ENCODE assay signal across 1 cellular context in genomic region chr17:69050999-69051775, GRCh38.
A peak's percentile ranks its signal among the peaks of the same experiment; 100 is the strongest.
TF ChIP-seq lines count a peak whose summit lies in the region.

No MANE protein-coding gene starts in this region.

TF ChIP-seq in HepG2, 621 proteins besides CTCF, POLR2A, EP300 and RAD21 (continued from another document):
- TF ChIP-seq DMTF1 (CRISPR knock-in tag; IDR thresholded peaks at IDR 0.05), result no peak
- peak; percentile 69; the same call in 1 of the 2 replicates for TF ChIP-seq RXRB (CRISPR knock-in tag; IDR thresholded peaks at IDR 0.05; ENCODE audit: borderline replicate concordance)
- peak; percentile 50; the same call in 1 of the 2 replicates for TF ChIP-seq NCOR1 (IDR thresholded peaks at IDR 0.05; ENCODE audit: borderline replicate concordance, low read length)
- no peak for TF ChIP-seq ADNP (CRISPR knock-in tag; IDR thresholded peaks at IDR 0.05)
- peak; percentile 58; the same call in 1 of the 2 replicates for TF ChIP-seq MAX (IDR thresholded peaks at IDR 0.05)
- TF ChIP-seq DDIT3 (CRISPR knock-in tag; IDR thresholded peaks at IDR 0.05), result no peak
- peak; percentile 85 for TF ChIP-seq TFE3 (CRISPR knock-in tag; IDR thresholded peaks at IDR 0.05)
- no peak for TF ChIP-seq SNAPC5 (CRISPR knock-in tag; IDR thresholded peaks at IDR 0.05; ENCODE audit: borderline replicate concordance)
- TF ChIP-seq TFAP4 (IDR thresholded peaks at IDR 0.05; ENCODE audit: borderline replicate concordance, low read depth), result peak; percentile 98
- TF ChIP-seq ZFP36L1 (CRISPR knock-in tag; IDR thresholded peaks at IDR 0.05), result no peak
- TF ChIP-seq ISL2 (CRISPR knock-in tag; IDR thresholded peaks at IDR 0.05), result peak; percentile 80
- TF ChIP-seq ZBTB21 (CRISPR knock-in tag; IDR thresholded peaks at IDR 0.05), result no peak
- peak; percentile 91 for TF ChIP-seq SOX5 (CRISPR knock-in tag; IDR thresholded peaks at IDR 0.05; ENCODE audit: borderline replicate concordance)
- TF ChIP-seq RELA (CRISPR knock-in tag; IDR thresholded peaks at IDR 0.05), result no peak
- no peak; the same call in 1 of the 2 replicates for TF ChIP-seq SMARCC2 (IDR thresholded peaks at IDR 0.05)
- TF ChIP-seq ZNF788 (CRISPR knock-in tag; IDR thresholded peaks at IDR 0.05; ENCODE audit: borderline replicate concordance), result no peak
- TF ChIP-seq NFIC (IDR thresholded peaks at IDR 0.05; ENCODE audit: low read length), result peak; percentile 82; the same call in 1 of the 2 replicates
- TF ChIP-seq ZNF335 (CRISPR knock-in tag; IDR thresholded peaks at IDR 0.05), result peak; percentile 52; the same call in 1 of the 2 replicates
- peak; percentile 72 for TF ChIP-seq TARDBP (CRISPR knock-in tag; IDR thresholded peaks at IDR 0.05)
- 0 out of 2 replicates have a peak, but pooled peaks have one; percentile 39 for TF ChIP-seq MLX (CRISPR knock-in tag; IDR thresholded peaks at IDR 0.05)
- no peak for TF ChIP-seq NFE2L1 (CRISPR knock-in tag; IDR thresholded peaks at IDR 0.05; ENCODE audit: borderline replicate concordance)
- peak; percentile 25; the same call in 1 of the 2 replicates for TF ChIP-seq MIXL1 (CRISPR knock-in tag; IDR thresholded peaks at IDR 0.05)
- TF ChIP-seq POGZ (CRISPR knock-in tag; IDR thresholded peaks at IDR 0.05), result peak; percentile 88
- peak; percentile 68 for TF ChIP-seq HNF4A (CRISPR knock-in tag; IDR thresholded peaks at IDR 0.05)
- TF ChIP-seq DRAP1 (CRISPR knock-in tag; IDR thresholded peaks at IDR 0.05), result peak; percentile 51; the same call in 1 of the 2 replicates
- no peak for TF ChIP-seq MZF1 (CRISPR knock-in tag; IDR thresholded peaks at IDR 0.05; ENCODE audit: borderline replicate concordance)
- 0 out of 2 replicates have a peak, but pooled peaks have one; percentile 65 for TF ChIP-seq ZNF33A (CRISPR knock-in tag; IDR thresholded peaks at IDR 0.05; ENCODE audit: borderline replicate concordance)
- peak; percentile 14; the same call in 1 of the 2 replicates for TF ChIP-seq SIX4 (CRISPR knock-in tag; IDR thresholded peaks at IDR 0.05)
- TF ChIP-seq MEF2D (CRISPR knock-in tag; IDR thresholded peaks at IDR 0.05), result 0 out of 2 replicates have a peak, but pooled peaks have one; percentile 26
- peak; percentile 75 for TF ChIP-seq KAT8 (CRISPR knock-in tag; IDR thresholded peaks at IDR 0.05)
- peak; percentile 67; the same call in 1 of the 2 replicates for TF ChIP-seq ZNF12 (CRISPR knock-in tag; IDR thresholded peaks at IDR 0.05)
- TF ChIP-seq ELF4 (CRISPR knock-in tag; IDR thresholded peaks at IDR 0.05; ENCODE audit: borderline replicate concordance), result peak; percentile 62; the same call in 1 of the 2 replicates
- no peak for TF ChIP-seq HHEX (CRISPR knock-in tag; IDR thresholded peaks at IDR 0.05)
- no peak for TF ChIP-seq ZNF652 (CRISPR knock-in tag; IDR thresholded peaks at IDR 0.05; ENCODE audit: borderline replicate concordance, low read depth)
- TF ChIP-seq ZNF644 (CRISPR knock-in tag; IDR thresholded peaks at IDR 0.05; ENCODE audit: low read depth), result peak; percentile 73
- TF ChIP-seq RBFOX2 (IDR thresholded peaks at IDR 0.05; ENCODE audit: low read depth, low read length), result no peak
- TF ChIP-seq ATF1 (CRISPR knock-in tag; IDR thresholded peaks at IDR 0.05), result peak; percentile 46; the same call in 1 of the 2 replicates
- no peak for TF ChIP-seq PHF20 (CRISPR knock-in tag; IDR thresholded peaks at IDR 0.05)
- no peak for TF ChIP-seq ZBTB33 (CRISPR knock-in tag; IDR thresholded peaks at IDR 0.05)
- no peak for TF ChIP-seq ZNF530 (CRISPR knock-in tag; IDR thresholded peaks at IDR 0.05; ENCODE audit: low read depth)
- TF ChIP-seq HINFP (CRISPR knock-in tag; IDR thresholded peaks at IDR 0.05; ENCODE audit: low read depth), result no peak
- no peak for TF ChIP-seq PHF8 (CRISPR knock-in tag; IDR thresholded peaks at IDR 0.05)
- TF ChIP-seq POLR2G (IDR thresholded peaks at IDR 0.05; ENCODE audit: low read depth, low read length), result no peak
- TF ChIP-seq ZNF281 (CRISPR knock-in tag; IDR thresholded peaks at IDR 0.05; ENCODE audit: borderline replicate concordance), result peak; percentile 16; the same call in 1 of the 2 replicates
- no peak for TF ChIP-seq E2F2 (CRISPR knock-in tag; IDR thresholded peaks at IDR 0.05; ENCODE audit: borderline replicate concordance)
- TF ChIP-seq ZNF484 (CRISPR knock-in tag; IDR thresholded peaks at IDR 0.05; ENCODE audit: borderline replicate concordance, low read depth), result no peak
- TF ChIP-seq ZNF501 (CRISPR knock-in tag; IDR thresholded peaks at IDR 0.05), result no peak
